34 cellular contexts compared by ENCODE assay signal in genomic region chr19:46113726-46114125, GRCh38. TPM values are rescaled to one million over a fixed set of nuclear protein-coding genes. Genes with fewer than 3 reads are reported as not detected.
"Had no signal": no experiment of that assay in that cellular context is flagged by ENCODE, and none has a peak within 500 bp of the region (broad histone marks: within the 10 kb centered on the region; RNA-seq: fewer than 3 reads in every experiment).

No MANE protein-coding gene starts in this region.

- H3K36me3 ChIP-seq: ascending aorta, breast epithelium, cardiac muscle cell, colonic mucosa, esophagus squamous epithelium had no signal

- DNase-seq: activated CD4-positive, alpha-beta memory T cell treated with anti-CD3 and anti-CD28 coated beads for 36 hours; activated CD4-positive, alpha-beta T cell treated with anti-CD3 and anti-CD28 coated beads for 36 hours; activated CD4-positive, alpha-beta T cell treated with anti-CD3 and anti-CD28 coated beads, Interleukin-2, amount 10 ng/mL, durations not matched to agents 24 days and 14 days; activated CD4-positive, CD25-positive, alpha-beta regulatory T cell; activated CD4-positive, CD25-positive, alpha-beta regulatory T cell treated with anti-CD3 and anti-CD28 coated beads, Interleukin-2, amount 50 U/mL, for 72 hours; activated CD8-positive, alpha-beta memory T cell treated with anti-CD3 and anti-CD28 coated beads, Interleukin-2, amount 10 ng/mL, durations not matched to agents 7 days and 5 days; activated CD8-positive, alpha-beta memory T cell treated with anti-CD3 and anti-CD28 coated beads, Interleukin-2, amount 50 U/mL, for 4 hours; activated CD8-positive, alpha-beta T cell treated with anti-CD3 and anti-CD28 coated beads, Interleukin-2, amount 10 ng/mL, durations not matched to agents 7 days and 5 days; activated gamma-delta T cell; activated naive CD4-positive, alpha-beta T cell; activated naive CD4-positive, alpha-beta T cell treated with anti-CD3 and anti-CD28 coated beads, Interleukin-2, amount 10 ng/mL, durations not matched to agents 7 days and 5 days; activated naive CD8-positive, alpha-beta T cell treated with anti-CD3 and anti-CD28 coated beads, Interleukin-2, amount 10 ng/mL, durations not matched to agents 7 days and 5 days; activated T-cell treated with anti-CD3 and anti-CD28 coated beads, Interleukin-2, amount 50 U/mL, for 1 hour; activated T-cell treated with anti-CD3 and anti-CD28 coated beads, Interleukin-2, amount 50 U/mL, for 72 hours; central memory CD4-positive, alpha-beta T cell; cerebellar nuclear complex; colonic mucosa; effector CD8-positive, alpha-beta T cell; esophagus squamous epithelium; T-helper 2 cell had no signal

- H3K9me3 Mint-ChIP-seq: activated CD4-positive, alpha-beta memory T cell treated with anti-CD3 and anti-CD28 coated beads for 36 hours; activated CD4-positive, alpha-beta T cell treated with anti-CD3 and anti-CD28 coated beads, Interleukin-2, amount 10 ng/mL, durations not matched to agents 24 days and 14 days; activated naive CD4-positive, alpha-beta T cell treated with anti-CD3 and anti-CD28 coated beads, Interleukin-2, amount 10 ng/mL, durations not matched to agents 7 days and 5 days; activated naive CD4-positive, alpha-beta T cell treated with anti-CD3 and anti-CD28 coated beads, Interleukin-2, amount 50 U/mL, for 72 hours; activated naive CD8-positive, alpha-beta T cell treated with anti-CD3 and anti-CD28 coated beads, Interleukin-2, amount 10 ng/mL, durations not matched to agents 7 days and 5 days; brain had no signal

- H3K27ac Mint-ChIP-seq: activated CD4-positive, alpha-beta memory T cell treated with anti-CD3 and anti-CD28 coated beads for 36 hours; activated CD4-positive, alpha-beta T cell treated with anti-CD3 and anti-CD28 coated beads for 36 hours; activated CD4-positive, alpha-beta T cell treated with anti-CD3 and anti-CD28 coated beads, Interleukin-2, amount 10 ng/mL, durations not matched to agents 24 days and 14 days; activated CD8-positive, alpha-beta memory T cell treated with anti-CD3 and anti-CD28 coated beads, Interleukin-2, amount 10 ng/mL, durations not matched to agents 7 days and 5 days; activated CD8-positive, alpha-beta T cell treated with anti-CD3 and anti-CD28 coated beads, Interleukin-2, amount 10 ng/mL, durations not matched to agents 7 days and 5 days; activated naive CD4-positive, alpha-beta T cell treated with anti-CD3 and anti-CD28 coated beads, Interleukin-2, amount 10 ng/mL, durations not matched to agents 7 days and 5 days; activated naive CD4-positive, alpha-beta T cell treated with anti-CD3 and anti-CD28 coated beads, Interleukin-2, amount 50 U/mL, for 72 hours; activated naive CD8-positive, alpha-beta T cell treated with anti-CD3 and anti-CD28 coated beads, Interleukin-2, amount 10 ng/mL, durations not matched to agents 7 days and 5 days; activated T-cell treated with anti-CD3 and anti-CD28 coated beads, Interleukin-2, amount 50 U/mL, for 72 hours had no signal

- H3K4me1 Mint-ChIP-seq: activated naive CD4-positive, alpha-beta T cell treated with anti-CD3 and anti-CD28 coated beads, Interleukin-2, amount 10 ng/mL, durations not matched to agents 7 days and 5 days had no signal

- FAIRE-seq: endometrium, endothelial cell of umbilical vein, frontal cortex had no signal

- H3K27me3 ChIP-seq: ascending aorta, breast epithelium, colonic mucosa had no signal

- H3K4me3 ChIP-seq: ascending aorta, breast epithelium, cardiac muscle cell, colonic mucosa, esophagus squamous epithelium had no signal

- H3K36me3 Mint-ChIP-seq: activated CD4-positive, alpha-beta memory T cell treated with anti-CD3 and anti-CD28 coated beads for 36 hours; activated CD8-positive, alpha-beta memory T cell treated with anti-CD3 and anti-CD28 coated beads, Interleukin-2, amount 10 ng/mL, durations not matched to agents 7 days and 5 days; activated naive CD4-positive, alpha-beta T cell treated with anti-CD3 and anti-CD28 coated beads, Interleukin-2, amount 10 ng/mL, durations not matched to agents 7 days and 5 days; activated naive CD4-positive, alpha-beta T cell treated with anti-CD3 and anti-CD28 coated beads, Interleukin-2, amount 50 U/mL, for 72 hours; activated naive CD8-positive, alpha-beta T cell treated with anti-CD3 and anti-CD28 coated beads, Interleukin-2, amount 10 ng/mL, durations not matched to agents 7 days and 5 days; brain had no signal

- H3K4me3 Mint-ChIP-seq: activated CD4-positive, alpha-beta memory T cell treated with anti-CD3 and anti-CD28 coated beads for 36 hours; activated CD4-positive, alpha-beta T cell treated with anti-CD3 and anti-CD28 coated beads for 36 hours; activated CD4-positive, alpha-beta T cell treated with anti-CD3 and anti-CD28 coated beads, Interleukin-2, amount 10 ng/mL, durations not matched to agents 24 days and 14 days; activated CD8-positive, alpha-beta memory T cell treated with anti-CD3 and anti-CD28 coated beads, Interleukin-2, amount 10 ng/mL, durations not matched to agents 7 days and 5 days; activated CD8-positive, alpha-beta T cell treated with anti-CD3 and anti-CD28 coated beads, Interleukin-2, amount 10 ng/mL, durations not matched to agents 7 days and 5 days; activated naive CD4-positive, alpha-beta T cell treated with anti-CD3 and anti-CD28 coated beads, Interleukin-2, amount 10 ng/mL, durations not matched to agents 7 days and 5 days; activated naive CD8-positive, alpha-beta T cell treated with anti-CD3 and anti-CD28 coated beads, Interleukin-2, amount 10 ng/mL, durations not matched to agents 7 days and 5 days; activated T-cell treated with anti-CD3 and anti-CD28 coated beads, Interleukin-2, amount 50 U/mL, for 72 hours; brain had no signal

- H3K9me3 ChIP-seq: ascending aorta, breast epithelium, colonic mucosa, esophagus squamous epithelium had no signal

- H3K4me1 ChIP-seq: ascending aorta, colonic mucosa had no signal

- H3K27ac ChIP-seq: ascending aorta, cardiac muscle cell, colonic mucosa, epithelial cell of prostate, esophagus squamous epithelium had no signal

- ATAC-seq: activated CD4-positive, alpha-beta T cell treated with anti-CD3 and anti-CD28 coated beads for 36 hours; activated CD8-positive, alpha-beta memory T cell treated with anti-CD3 and anti-CD28 coated beads, Interleukin-2, amount 10 ng/mL, durations not matched to agents 7 days and 5 days; activated CD8-positive, alpha-beta T cell treated with anti-CD3 and anti-CD28 coated beads, Interleukin-2, amount 10 ng/mL, durations not matched to agents 7 days and 5 days; activated naive CD4-positive, alpha-beta T cell treated with anti-CD3 and anti-CD28 coated beads, Interleukin-2, amount 50 U/mL, for 72 hours; activated T-cell treated with anti-CD3 and anti-CD28 coated beads, Interleukin-2, amount 50 U/mL, for 72 hours had no signal

RNA-seq across cellular contexts. Expression of gene IGFL3, which starts 10.8 kb away (rescaled TPM):
- total RNA-seq: activated CD4-positive, alpha-beta memory T cell treated with anti-CD3 and anti-CD28 coated beads for 36 hours; activated CD4-positive, alpha-beta T cell treated with anti-CD3 and anti-CD28 coated beads for 36 hours; activated CD4-positive, alpha-beta T cell treated with anti-CD3 and anti-CD28 coated beads, Interleukin-2, amount 10 ng/mL, durations not matched to agents 24 days and 14 days; activated CD8-positive, alpha-beta memory T cell treated with anti-CD3 and anti-CD28 coated beads for 36 hours; activated CD8-positive, alpha-beta memory T cell treated with anti-CD3 and anti-CD28 coated beads, Interleukin-2, amount 10 ng/mL, durations not matched to agents 7 days and 5 days; activated CD8-positive, alpha-beta T cell treated with anti-CD3 and anti-CD28 coated beads, Interleukin-2, amount 10 ng/mL, durations not matched to agents 7 days and 5 days; activated naive CD4-positive, alpha-beta T cell treated with anti-CD3 and anti-CD28 coated beads, Interleukin-2, amount 50 U/mL, for 72 hours; activated naive CD8-positive, alpha-beta T cell treated with anti-CD3 and anti-CD28 coated beads, Interleukin-2, amount 10 ng/mL, durations not matched to agents 7 days and 5 days; activated T-cell treated with anti-CD3 and anti-CD28 coated beads, Interleukin-2, amount 50 U/mL, for 72 hours; ascending aorta; breast epithelium; cardiac muscle cell; colonic mucosa; dermis microvascular lymphatic vessel endothelial cell; endothelial cell of umbilical vein; esophagus squamous epithelium; fibroblast of lung; frontal cortex; T-helper 1 cell treated with Interleukin-12 subunit alpha and Interleukin-12 subunit beta and Interleukin-4 antibody, amounts not matched to agents 30 ng/mL and 1 ng/mL, for 36 hours had no signal
- polyA plus RNA-seq: cardiac muscle cell, endothelial cell of umbilical vein, esophagus, fibroblast of lung had no signal

RNA-seq across cellular contexts. Expression of gene IGFL2, which starts 34.3 kb away (rescaled TPM):
- total RNA-seq: activated CD4-positive, alpha-beta memory T cell treated with anti-CD3 and anti-CD28 coated beads for 36 hours; activated CD4-positive, alpha-beta T cell treated with anti-CD3 and anti-CD28 coated beads for 36 hours; activated CD8-positive, alpha-beta memory T cell treated with anti-CD3 and anti-CD28 coated beads for 36 hours; activated CD8-positive, alpha-beta memory T cell treated with anti-CD3 and anti-CD28 coated beads, Interleukin-2, amount 10 ng/mL, durations not matched to agents 7 days and 5 days; activated CD8-positive, alpha-beta T cell treated with anti-CD3 and anti-CD28 coated beads, Interleukin-2, amount 10 ng/mL, durations not matched to agents 7 days and 5 days; activated naive CD8-positive, alpha-beta T cell treated with anti-CD3 and anti-CD28 coated beads, Interleukin-2, amount 10 ng/mL, durations not matched to agents 7 days and 5 days; activated T-cell treated with anti-CD3 and anti-CD28 coated beads, Interleukin-2, amount 50 U/mL, for 72 hours; ascending aorta; breast epithelium; cardiac muscle cell; dermis microvascular lymphatic vessel endothelial cell; endothelial cell of umbilical vein; esophagus squamous epithelium; fibroblast of lung; T-helper 1 cell treated with Interleukin-12 subunit alpha and Interleukin-12 subunit beta and Interleukin-4 antibody, amounts not matched to agents 30 ng/mL and 1 ng/mL, for 36 hours had no signal
- polyA plus RNA-seq: endothelial cell of umbilical vein, fibroblast of lung had no signal
